Comparison of ENCODE assay signal across 1 cellular context in genomic region chr19:7549749-7550148, GRCh38.
TF ChIP-seq lines count a peak whose summit lies in the region.

No MANE protein-coding gene starts in this region.

TF ChIP-seq in GM23338, 12 proteins besides CTCF, POLR2A, EP300 and RAD21 (continued from another document):
- TF ChIP-seq ZNF462 (CRISPR knock-in tag; IDR thresholded peaks at IDR 0.05) (no peak), POLR2AphosphoS5 (IDR thresholded peaks at IDR 0.05; ENCODE audit: low read depth) (no peak), REST (IDR thresholded peaks at IDR 0.05; ENCODE audit: unreplicated experiment) (no peak), ZNF331 (CRISPR knock-in tag; IDR thresholded peaks at IDR 0.05; ENCODE audit: low read depth) (no peak), EZH2phosphoT487 (IDR thresholded peaks at IDR 0.05; ENCODE audit: unreplicated experiment) (no peak), ETS1 (IDR thresholded peaks at IDR 0.05) (no peak)
